9 cellular contexts compared by ENCODE assay signal in the genomic region with DNA sequence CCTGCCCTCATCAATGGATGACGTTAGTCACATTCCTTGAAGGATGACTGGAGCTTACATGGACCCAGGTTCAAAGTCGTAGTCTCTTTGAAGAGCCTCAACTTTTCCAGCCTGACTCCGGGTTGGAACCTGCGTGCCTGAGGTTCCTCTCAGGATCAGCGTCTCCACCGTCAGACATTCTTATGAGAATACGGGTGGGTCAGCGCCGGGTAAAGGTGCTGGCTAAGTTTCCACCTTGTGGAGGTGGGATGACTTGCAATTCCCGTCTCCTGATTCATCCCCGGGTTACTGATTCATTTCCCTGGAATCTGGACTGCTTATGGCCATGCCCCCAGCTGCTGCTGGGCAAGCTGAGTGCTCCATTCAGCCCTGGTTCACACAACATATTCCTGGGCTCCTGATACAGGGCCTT. TPM values are rescaled to one million over a fixed set of nuclear protein-coding genes. Genes with fewer than 3 reads are reported as not detected.
DNase-seq lines count a peak whose midpoint lies in the region; ATAC-seq and TF ChIP-seq lines count a peak whose summit lies in the region.
"Had no signal": no experiment of that assay in that cellular context is flagged by ENCODE, and none has a peak within 500 bp of the region (broad histone marks: within the 10 kb centered on the region; RNA-seq: fewer than 3 reads in every experiment).

No MANE protein-coding gene starts in this region.

- intact Hi-C loops in Right ventricle myocardium inferior (cut with DNase I), result no loop called here
- intact Hi-C loops in spleen (cut with DNase I; ENCODE audit: low total_unique reads), result no loop called here

- H3K4me3 Mint-ChIP-seq in progenitor cell of endocrine pancreas (ENCODE audit: low read depth), result no peak overlapping the region

- TF ChIP-seq CTCF in progenitor cell of endocrine pancreas (IDR thresholded peaks at IDR 0.05; ENCODE audit: unreplicated experiment) (peak; percentile 38), spleen (IDR thresholded peaks at IDR 0.05 in 8 of 11, conservative IDR thresholded peaks at IDR 0.05 in 3 of 11) (no peak), WERI-Rb-1 (IDR thresholded peaks at IDR 0.05; ENCODE audit: low read depth, low read length) (no peak)

- H3K27ac Mint-ChIP-seq in progenitor cell of endocrine pancreas, result peak overlapping the region; percentile 84

- TF ChIP-seq POLR2A in spleen (IDR thresholded peaks at IDR 0.05), result no peak

- no peaks in the 10 kb centered on the region for H3K36me3 Mint-ChIP-seq in progenitor cell of endocrine pancreas (ENCODE audit: insufficient read depth)

- ATAC-seq in Right ventricle myocardium inferior, result no peak

- DNase-seq in H4 (ENCODE audit: low spot score) (peak; percentile 93), SK-MEL-5 (ENCODE audit: low read depth, low spot score) (peak; percentile 45), fibroblast of peridontal ligament (ENCODE audit: extremely low read depth) (peak; percentile 43), progenitor cell of endocrine pancreas (ENCODE audit: low spot score, unreplicated experiment) (peak; percentile 12), Right ventricle myocardium inferior (ENCODE audit: missing footprints) (no peak), spleen (no peak), WERI-Rb-1 (no peak), NCI-H2171 (lab: John Stamatoyannopoulos, UW) (no peak)
- DNase-seq: amygdala had no signal

- H3K36me3 ChIP-seq in spleen (no peaks in the 10 kb centered on the region), WERI-Rb-1 (no peaks in the 10 kb centered on the region)

- H3K4me1 ChIP-seq in spleen, result peaks cover 7 to 26% (median 14%) of the 10 kb centered on the region in 6 donors

- H3K27me3 ChIP-seq in spleen (replicated peaks in 1 of 7), result no peaks in the 10 kb centered on the region
- no peaks in the 10 kb centered on the region for H3K27me3 ChIP-seq in WERI-Rb-1 (ENCODE audit: insufficient read depth, low read depth, severe bottlenecking)

- no peak overlapping the region for H3K27ac ChIP-seq in spleen
- H3K27ac ChIP-seq in WERI-Rb-1, result no peak overlapping the region

- H3K4me3 ChIP-seq in spleen (no peak overlapping the region), WERI-Rb-1 (ENCODE audit: low read depth, low read length) (no peak overlapping the region)

- in situ Hi-C loops in SK-MEL-5 (cut with HindIII; ENCODE audit: low pct_unique_long_range_greater_than_20kb, low sequenced_read_pairs), result no loop called here

- H3K9me3 Mint-ChIP-seq in progenitor cell of endocrine pancreas (ENCODE audit: low read depth), result no peaks in the 10 kb centered on the region

- H3K4me1 Mint-ChIP-seq in progenitor cell of endocrine pancreas (ENCODE audit: low read depth), result peaks cover 3% of the 10 kb centered on the region

- H3K9me3 ChIP-seq in spleen (no peaks in the 10 kb centered on the region), WERI-Rb-1 (ENCODE audit: severe bottlenecking) (no peaks in the 10 kb centered on the region)

- 85 to 92% (median 87%) methylated on average over 11 of the region's 11 CpGs for WGBS in spleen, 5 donors

- H3K27me3 Mint-ChIP-seq in progenitor cell of endocrine pancreas, result peaks cover 15% of the 10 kb centered on the region

RNA-seq across cellular contexts. Expression of a gene that starts 38.9 kb away (rescaled TPM):
- total RNA-seq in H4 (2014; rRNA removed; shearing (Covaris generic)), result 1.9 and 4.1 TPM in 2 replicates
- 2.0 and 3.6 TPM in 2 replicates for total RNA-seq in SK-MEL-5 (2014; rRNA removed; shearing (Covaris generic))
- polyA plus RNA-seq in SK-MEL-5 (2015; cell fraction: cytosol; rRNA removed), result 16.7 and 26.8 TPM in 2 replicates
- polyA plus RNA-seq in SK-MEL-5 (2015; cell fraction: nucleus; rRNA removed), result 12.4 and 13.2 TPM in 2 replicates
- 62.5 and 62.7 TPM in 2 replicates for total RNA-seq in progenitor cell of endocrine pancreas
- total RNA-seq in Right ventricle myocardium inferior, result 10.5 TPM
- 100 to 1,000 TPM in 1 of 7 donors, 10 to 100 TPM in 6; 49.9 to 107 (median 67.1) TPM for total RNA-seq in spleen
- 10 to 100 TPM in 1 of 3 donors, 1 to 10 TPM in 2; 6.0 to 11.8 (median 6.2) TPM for polyA plus RNA-seq in spleen

Comparison
In these comparisons a context has a peak if more than half of its experiments do, and no peak if none do; other contexts are left out.
1. DNase-seq: peak in H4 (single experiment), SK-MEL-5 (single experiment), fibroblast of peridontal ligament (single experiment) and progenitor cell of endocrine pancreas (single experiment); none in Right ventricle myocardium inferior (single experiment), spleen (single experiment), WERI-Rb-1 (single experiment) and NCI-H2171 (single experiment).